ENCODE assay signal across 8 cellular contexts in the genomic region with DNA sequence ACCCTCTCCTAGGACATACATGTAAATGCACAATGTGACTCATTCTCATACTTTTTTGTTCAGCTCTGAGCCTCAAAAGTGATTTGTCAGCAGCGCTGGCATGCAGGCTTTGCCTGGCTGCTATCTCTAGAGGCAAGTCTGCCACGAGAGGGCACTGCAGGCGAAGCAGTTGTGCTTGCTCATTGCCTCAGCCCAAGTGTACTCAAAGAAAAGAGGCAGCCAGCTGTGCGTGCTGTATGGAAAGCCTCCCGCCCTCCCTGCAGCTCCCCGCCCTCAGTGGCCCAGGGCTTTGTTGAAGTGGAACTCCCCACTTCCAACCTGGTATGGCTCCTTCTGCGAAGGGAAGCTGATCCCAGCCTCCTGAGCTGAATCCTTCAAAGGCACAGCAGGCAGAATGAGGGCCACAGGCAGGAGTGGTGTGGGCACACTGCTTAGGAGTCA. TPM values are rescaled to one million over a fixed set of nuclear protein-coding genes. Genes with fewer than 3 reads are reported as not detected.
A peak's percentile ranks its signal among the peaks of the same experiment; 100 is the strongest.
DNase-seq lines count a peak whose midpoint lies in the region; ATAC-seq and TF ChIP-seq lines count a peak whose summit lies in the region.

No MANE protein-coding gene starts in this region.

- intact Hi-C loops in activated CD4-positive, alpha-beta T cell treated with anti-CD3 and anti-CD28 coated beads for 36 hours (cut with DNase I, micrococcal nuclease) = loop anchor here (1.0 to 2.0 kb wide), 3 partner anchors 63 to 135 kb away; a partner anchor contains a TSS

- POLR2A ChIA-PET in activated CD4-positive, alpha-beta T cell treated with anti-CD3 and anti-CD28 coated beads for 36 hours (lab: Charles Lee) = no interaction called here

- CTCF ChIA-PET in activated CD4-positive, alpha-beta T cell treated with anti-CD3 and anti-CD28 coated beads for 36 hours (lab: Charles Lee) = interaction anchor here (0.5 to 8.6 kb wide), 39 partner anchors 8 to 820 kb away, joined by 3 to 128 read pairs (median 6); a partner anchor contains a TSS

- peaks cover 35% of the 10 kb centered on the region for H3K4me1 Mint-ChIP-seq in activated CD4-positive, alpha-beta T cell treated with anti-CD3 and anti-CD28 coated beads for 36 hours

- no peak overlapping the region for H3K4me3 ChIP-seq in choroid plexus epithelial cell (ENCODE audit: low read depth, low read length)

- H3K27me3 Mint-ChIP-seq in activated CD4-positive, alpha-beta T cell treated with anti-CD3 and anti-CD28 coated beads for 36 hours = no peaks in the 10 kb centered on the region

- peak; percentile 97 for TF ChIP-seq CTCF in choroid plexus epithelial cell (conservative IDR thresholded peaks at IDR 0.05; ENCODE audit: low read depth, low read length)

- ATAC-seq in HG03039 (IDR thresholded peaks at IDR 0.05; ENCODE audit: unreplicated experiment) (peak; percentile 60), GM18870 (IDR thresholded peaks at IDR 0.05; ENCODE audit: unreplicated experiment) (no peak)
- ATAC-seq in activated CD4-positive, alpha-beta T cell treated with anti-CD3 and anti-CD28 coated beads for 36 hours = peak; percentile 87

- peak; percentile 95 for DNase-seq in EH (ENCODE audit: low read depth)
- peak; percentile 93 for DNase-seq in NCI-H345 treated with DMSO at 0.1 percent for 48 hours (lab: John Stamatoyannopoulos, UW; ENCODE audit: unreplicated experiment)
- DNase-seq in activated CD4-positive, alpha-beta T cell treated with anti-CD3 and anti-CD28 coated beads for 36 hours = peak; percentile 95
- peak; percentile 99 for DNase-seq in choroid plexus epithelial cell (ENCODE audit: low read depth)
- DNase-seq in left kidney (ENCODE audit: low read depth, low spot score) = peak; percentile 93
- DNase-seq in stimulated activated CD4-positive, alpha-beta T cell treated with anti-CD3 and anti-CD28 coated beads, Interleukin-1b, Interleukin-23, amount 100 ng/mL, for 48 hours = peak; percentile 91

- H3K4me3 Mint-ChIP-seq in activated CD4-positive, alpha-beta T cell treated with anti-CD3 and anti-CD28 coated beads for 36 hours = no peak overlapping the region

- H3K27ac Mint-ChIP-seq in activated CD4-positive, alpha-beta T cell treated with anti-CD3 and anti-CD28 coated beads for 36 hours = peak overlapping the region; percentile 44

- H3K9me3 Mint-ChIP-seq in activated CD4-positive, alpha-beta T cell treated with anti-CD3 and anti-CD28 coated beads for 36 hours (ENCODE audit: low read depth) = no peaks in the 10 kb centered on the region

- peaks cover 54% of the 10 kb centered on the region for H3K36me3 Mint-ChIP-seq in activated CD4-positive, alpha-beta T cell treated with anti-CD3 and anti-CD28 coated beads for 36 hours (ENCODE audit: low read depth)

RNA-seq across cellular contexts. Expression of a gene that starts 16.3 kb away (rescaled TPM):
- total RNA-seq in activated CD4-positive, alpha-beta T cell treated with anti-CD3 and anti-CD28 coated beads for 36 hours = 10 to 100 TPM; 23.6 to 33.6 TPM

RNA-seq across cellular contexts. Expression of a gene that starts 16.5 kb away (rescaled TPM):
- total RNA-seq in activated CD4-positive, alpha-beta T cell treated with anti-CD3 and anti-CD28 coated beads for 36 hours = 100 to 1,000 TPM; 108 to 179 TPM

RNA-seq across cellular contexts. Expression of a gene that starts 53.8 kb away (rescaled TPM):
- total RNA-seq in activated CD4-positive, alpha-beta T cell treated with anti-CD3 and anti-CD28 coated beads for 36 hours = 1 to 10 TPM; 8.3 to 8.8 TPM
